Comparison of ENCODE assay signal across 8 cellular contexts in the genomic region with DNA sequence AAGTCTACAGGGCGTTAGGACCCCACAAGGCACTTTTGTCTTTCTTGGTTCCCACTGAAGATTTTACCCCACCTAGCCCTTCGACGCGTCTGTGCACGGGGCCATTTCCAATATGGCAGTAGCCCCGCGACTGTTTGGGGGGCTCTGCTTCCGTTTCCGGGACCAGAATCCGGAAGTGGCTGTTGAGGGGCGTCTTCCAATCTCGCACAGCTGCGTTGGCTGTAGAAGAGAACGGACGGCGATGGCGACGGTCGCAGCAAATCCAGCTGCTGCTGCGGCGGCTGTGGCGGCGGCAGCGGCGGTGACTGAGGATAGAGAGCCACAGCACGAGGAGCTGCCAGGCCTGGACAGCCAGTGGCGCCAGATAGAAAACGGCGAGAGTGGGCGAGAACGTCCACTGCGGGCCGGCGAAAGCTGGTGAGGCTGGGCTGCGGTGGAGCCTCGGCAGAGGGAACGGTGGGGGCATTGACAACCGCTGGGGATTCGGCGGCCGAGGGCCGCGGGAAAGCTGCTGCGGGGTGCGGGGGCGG. TPM values are rescaled to one million over a fixed set of nuclear protein-coding genes. Genes with fewer than 3 reads are reported as not detected.
DNase-seq lines count a peak whose midpoint lies in the region; ATAC-seq and TF ChIP-seq lines count a peak whose summit lies in the region.

A gene (plus strand): TSS at position 207 of the 530 bp plus-strand sequence. CDS start 35 bp downstream, at position 242.

- peak within 1 kb of the TSS; percentile 86 for H3K4me2 ChIP-seq in GM23248 (ENCODE audit: unreplicated experiment)

- H3K36me3 ChIP-seq in GM23248 (ENCODE audit: low read depth), result no peaks in the 10 kb centered on the region

- H3F3A ChIP-seq in GM23248 (ENCODE audit: insufficient read depth), result peaks cover 9% of the 10 kb centered on the region; the same call in 1 of the 2 replicates

- no peaks in the 10 kb centered on the region for H3K9me3 ChIP-seq in GM23248 (ENCODE audit: low read depth)

- peak within 1 kb of the TSS; percentile 100 for H3K9ac ChIP-seq in GM23248

- no peak for TF ChIP-seq CTCF in WI38 (IDR thresholded peaks at IDR 0.05; ENCODE audit: low read depth, low read length)
- TF ChIP-seq CTCF in coronary artery (IDR thresholded peaks at IDR 0.05), result no peak

- H2AFZ ChIP-seq in GM23248, result peak within 1 kb of the TSS; percentile 58

- no peaks in the 10 kb centered on the region for H3K27me3 ChIP-seq in GM23248 (replicated peaks; ENCODE audit: insufficient read depth)

- H3K4me1 ChIP-seq in GM23248 (ENCODE audit: insufficient read depth), result peaks cover 11% of the 10 kb centered on the region; the same call in 1 of the 2 replicates

- H3K79me2 ChIP-seq in GM23248 (ENCODE audit: insufficient read depth), result peaks cover 50% of the 10 kb centered on the region

- peak; percentile 33 for ATAC-seq in left colon
- no peak for ATAC-seq in HG03175 (IDR thresholded peaks at IDR 0.05; ENCODE audit: unreplicated experiment)

- peak; percentile 76 for DNase-seq in ELF-1 (ENCODE audit: low read depth, low spot score)
- DNase-seq in GM23248, result peak; percentile 57
- peak; percentile 34 for DNase-seq in NCI-H128 (lab: John Stamatoyannopoulos, UW; ENCODE audit: unreplicated experiment)
- DNase-seq in coronary artery (ENCODE audit: low spot score), result peak; percentile 78
- DNase-seq in left colon, result peak; percentile 47 to 49
- peak; percentile 32 for DNase-seq in stimulated activated CD8-positive, alpha-beta memory T cell treated with anti-CD3 and anti-CD28 coated beads, Interleukin-12 subunit alpha, Interleukin-12 subunit beta, amount 100 ng/mL, for 1 hour (ENCODE audit: low read depth)

- H3K9me2 ChIP-seq in GM23248 (ENCODE audit: insufficient read depth), result no peaks in the 10 kb centered on the region

- 1 to 2% methylated on average over 28 to 42 of the region's 46 CpGs for WGBS in GM23248 (ENCODE audit: low coverage in 1 of 2, low lambda C conversion rate in 2 of 2, missing lambda C conversion rate in 2 of 2), 2 experiments

- intact Hi-C loops in left colon (cut with DNase I, micrococcal nuclease), result no loop called here

- H3K4me3 ChIP-seq in GM23248 (peak within 1 kb of the TSS; percentile 94), WI38 (ENCODE audit: low read depth, low read length) (peak within 1 kb of the TSS; percentile 70), coronary artery (peak within 1 kb of the TSS; percentile 82)

- H3K27ac ChIP-seq in GM23248 (peak within 1 kb of the TSS; percentile 99), coronary artery (peak within 1 kb of the TSS; percentile 94 to 98)

- in situ Hi-C loops in GM23248 (cut with MboI), result no loop called here

- no peaks in the 10 kb centered on the region for H4K20me1 ChIP-seq in GM23248 (ENCODE audit: insufficient read depth)

RNA-seq across cellular contexts. Expression of the gene that starts here (rescaled TPM):
- total RNA-seq in GM23248 (2014; rRNA removed; shearing (Covaris generic)), result 30.2 and 36.6 TPM in 2 replicates
- polyA plus RNA-seq in GM23248 (2016; fragmentation: Nextera tagmentation; extraction: Ambion mirVana), result 61.4 and 61.5 TPM in 2 replicates
- total RNA-seq in left colon, result 10 to 100 TPM; 18.3 to 22.5 TPM
